9 cellular contexts compared by ENCODE assay signal in genomic region chr22:50307891-50308596, GRCh38. TPM values are rescaled to one million over a fixed set of nuclear protein-coding genes. Genes with fewer than 3 reads are reported as not detected.
DNase-seq lines count a peak whose midpoint lies in the region; ATAC-seq and TF ChIP-seq lines count a peak whose summit lies in the region.
"Had no signal": no experiment of that assay in that cellular context is flagged by ENCODE, and none has a peak within 500 bp of the region (broad histone marks: within the 10 kb centered on the region; RNA-seq: fewer than 3 reads in every experiment).

No MANE protein-coding gene starts in this region.

- ATAC-seq in T-cell (replicated peaks in 1 of 4) (no peak), gastrocnemius medialis (no peak), GM18907 (IDR thresholded peaks at IDR 0.05; ENCODE audit: unreplicated experiment) (no peak), WTC11 (no peak), HG02798 (IDR thresholded peaks at IDR 0.05; ENCODE audit: poor library complexity, unreplicated experiment) (no peak)

- peak overlapping the region; percentile 67 for H3K4me3 Mint-ChIP-seq in Calu3 (ENCODE audit: low read depth, unreplicated experiment)
- H3K4me3 Mint-ChIP-seq in T-cell, result peak overlapping the region; percentile 43 to 58 (median 47)
- no peak overlapping the region for H3K4me3 Mint-ChIP-seq in WTC11

- CTCF ChIA-PET in Calu3 (lab: Charles Lee), result interaction anchor here (0.6 kb wide), 1 partner anchor 54 kb away, joined by 3 read pairs; no protein-coding TSS in a partner anchor
- CTCF ChIA-PET in T-cell (lab: Charles Lee), result no interaction called here
- CTCF ChIA-PET in WTC11 (lab: Charles Lee), result interaction anchor here (0.6 to 2.1 kb wide), 7 partner anchors 8 to 218 kb away, joined by 3 to 9 read pairs (median 5); partner anchors contain the start of gene SCO2

- H3K27ac ChIP-seq in left ventricle myocardium inferior (replicated peaks), result peak overlapping the region; percentile 91
- peak overlapping the region; percentile 55 to 69 (median 66) for H3K27ac ChIP-seq in gastrocnemius medialis

- no peak for DNase-seq in Calu3
- no peak for DNase-seq in T-cell
- no peak for DNase-seq in left ventricle myocardium inferior
- DNase-seq in gastrocnemius medialis, result no peak
- DNase-seq in NCI-H345 treated with DMSO at 0.1 percent for 48 hours (lab: John Stamatoyannopoulos, UW; ENCODE audit: unreplicated experiment), result no peak
- DNase-seq in WTC11 (ENCODE audit: low spot score), result no peak
- DNase-seq: activated effector memory CD4-positive, alpha-beta T cell treated with anti-CD3 and anti-CD28 coated beads, Interleukin-2, amount 50 U/mL, for 16 hours had no signal

- H3K9me3 Mint-ChIP-seq in Calu3 (ENCODE audit: low read depth, unreplicated experiment) (no peaks in the 10 kb centered on the region), T-cell (no peaks in the 10 kb centered on the region), WTC11 (no peaks in the 10 kb centered on the region)

- peak overlapping the region; percentile 24 for H3K27ac Mint-ChIP-seq in Calu3 (ENCODE audit: unreplicated experiment)
- H3K27ac Mint-ChIP-seq in T-cell, result no peak overlapping the region
- no peak overlapping the region for H3K27ac Mint-ChIP-seq in WTC11

- H3K9me3 ChIP-seq in left ventricle myocardium inferior (replicated peaks) (no peaks in the 10 kb centered on the region), gastrocnemius medialis (no peaks in the 10 kb centered on the region)

- intact Hi-C loops in Calu3 (cut with micrococcal nuclease; ENCODE audit: unreplicated experiment), result no loop called here
- intact Hi-C loops in left ventricle myocardium inferior (cut with micrococcal nuclease), result no loop called here
- intact Hi-C loops in gastrocnemius medialis (cut with DNase I; ENCODE audit: low total_unique reads), result loop anchor here (2.0 kb wide), 1 partner anchor 19 kb away; the partner anchor contains the start of gene DENND6B

- TF ChIP-seq POLR2A in gastrocnemius medialis (IDR thresholded peaks at IDR 0.05), result no peak

- H3K4me1 ChIP-seq in left ventricle myocardium inferior (peaks cover 64% of the 10 kb centered on the region), gastrocnemius medialis (peaks cover 9 to 34% of the 10 kb centered on the region in 2 donors)

- peak overlapping the region; percentile 43 for H3K4me3 ChIP-seq in left ventricle myocardium inferior
- H3K4me3 ChIP-seq in gastrocnemius medialis, result no peak overlapping the region

- TF ChIP-seq CTCF in Calu3 (IDR thresholded peaks at IDR 0.05; ENCODE audit: unreplicated experiment) (no peak), left ventricle myocardium inferior (IDR thresholded peaks at IDR 0.05; ENCODE audit: borderline replicate concordance) (no peak), gastrocnemius medialis (IDR thresholded peaks at IDR 0.05 in 4 of 5, conservative IDR thresholded peaks at IDR 0.05 in 1 of 5) (no peak), WTC11 (IDR thresholded peaks at IDR 0.05) (no peak)

- H3K27me3 ChIP-seq in left ventricle myocardium inferior (ENCODE audit: low read depth), result no peaks in the 10 kb centered on the region
- H3K27me3 ChIP-seq in gastrocnemius medialis, result peaks cover 0 to 5% (median 4%) of the 10 kb centered on the region in 3 donors

- no TSS peak for BruUV-seq in Calu3 (replicated peaks; lab: Mats Ljungman, UMichigan)

- H3K4me1 Mint-ChIP-seq in Calu3 (ENCODE audit: low read depth, unreplicated experiment) (peaks cover 31% of the 10 kb centered on the region), T-cell (peaks cover 0 to 10% (median 6%) of the 10 kb centered on the region in 3 donors), WTC11 (peaks cover 29% of the 10 kb centered on the region)

- no peaks in the 10 kb centered on the region for H3K27me3 Mint-ChIP-seq in Calu3 (ENCODE audit: unreplicated experiment)
- H3K27me3 Mint-ChIP-seq in T-cell, result peaks cover 5 to 16% of the 10 kb centered on the region in 2 donors
- peaks cover 6% of the 10 kb centered on the region; the same call in 1 of the 2 replicates for H3K27me3 Mint-ChIP-seq in WTC11 (ENCODE audit: low read depth)

- POLR2A ChIA-PET in T-cell (lab: Charles Lee), result no interaction called here
- POLR2A ChIA-PET in WTC11 (lab: Charles Lee), result interaction anchor here (1.0 to 2.2 kb wide), 4 partner anchors 14 to 386 kb away, joined by 3 to 10 read pairs (median 4); no protein-coding TSS in a partner anchor

- H3K36me3 Mint-ChIP-seq in Calu3 (ENCODE audit: insufficient read depth, unreplicated experiment) (peaks cover 61% of the 10 kb centered on the region), T-cell (no peaks in the 10 kb centered on the region), WTC11 (no peaks in the 10 kb centered on the region)

- in situ Hi-C loops in gastrocnemius medialis (cut with MboI; ENCODE audit: low sequenced_read_pairs in 4 of 4), result no loop called here

- no peaks in the 10 kb centered on the region for H3K36me3 ChIP-seq in left ventricle myocardium inferior
- H3K36me3 ChIP-seq in gastrocnemius medialis, result no peaks in the 10 kb centered on the region

TF ChIP-seq in WTC11, 78 proteins besides CTCF, POLR2A, EP300 and RAD21:
- TF ChIP-seq ZNF219 (CRISPR knock-in tag; IDR thresholded peaks at IDR 0.05; ENCODE audit: borderline replicate concordance), result no peak

RNA-seq across cellular contexts. Expression of gene PLXNB2, which starts 0.6 kb away (rescaled TPM):
- total RNA-seq in Calu3 (2022) (298 and 337 TPM in 2 replicates), T-cell (10 to 100 TPM in 1 of 5 donors, 1 to 10 TPM in 4; 4.3 to 11.8 (median 6.5) TPM), left ventricle myocardium inferior (50.2 TPM), gastrocnemius medialis (10 to 100 TPM in 1 of 4 donors, 1 to 10 TPM in 3; 8.0 to 11.8 (median 9.0) TPM), WTC11 (2021) (110 to 113 TPM (median 111 TPM) in 3 replicates)

RNA-seq across cellular contexts. Expression of gene DENND6B, which starts 18.8 kb away (rescaled TPM):
- total RNA-seq in Calu3 (2022) (13.2 and 19.0 TPM in 2 replicates), T-cell (1 to 10 TPM; 2.1 to 5.0 (median 3.5) TPM), left ventricle myocardium inferior (1.2 TPM), gastrocnemius medialis (under 1 TPM in 3 of 4 donors, not detected in 1; 0.55 to 0.84 (median 0.68) TPM), WTC11 (2021) (2.3 to 2.7 TPM (median 2.5 TPM) in 3 replicates)

RNA-seq across cellular contexts. Expression of gene PPP6R2, which starts 35.1 kb away (rescaled TPM):
- 47.1 and 50.0 TPM in 2 replicates for total RNA-seq in Calu3 (2022)
- 100 to 1,000 TPM in 1 of 5 donors, 10 to 100 TPM in 4; 71.2 to 105 (median 96.8) TPM for total RNA-seq in T-cell
- 38.6 TPM for total RNA-seq in left ventricle myocardium inferior
- 10 to 100 TPM; 55.7 to 96.2 (median 74.1) TPM for total RNA-seq in gastrocnemius medialis
- 41.5 to 47.8 TPM (median 46.7 TPM) in 3 replicates for total RNA-seq in WTC11 (2021)

RNA-seq across cellular contexts. Expression of gene MAPK11, which starts 37.9 kb away (rescaled TPM):
- total RNA-seq in Calu3 (2022) (14.3 and 23.7 TPM in 2 replicates), T-cell (1 to 10 TPM; 3.5 to 8.9 (median 5.6) TPM), left ventricle myocardium inferior (7.8 TPM), gastrocnemius medialis (1 to 10 TPM; 1.8 to 4.2 (median 3.4) TPM), WTC11 (2021) (1.4 to 2.3 TPM (median 1.9 TPM) in 3 replicates)

RNA-seq across cellular contexts. Expression of gene MAPK12, which starts 46.6 kb away (rescaled TPM):
- 21.1 and 27.5 TPM in 2 replicates for total RNA-seq in Calu3 (2022)
- total RNA-seq in T-cell, result 1 to 10 TPM; 1.7 to 3.1 (median 2.9) TPM
- total RNA-seq in left ventricle myocardium inferior, result 17.2 TPM
- 100 to 1,000 TPM; 126 to 290 (median 219) TPM for total RNA-seq in gastrocnemius medialis
- 26.9 to 31.0 TPM (median 28.8 TPM) in 3 replicates for total RNA-seq in WTC11 (2021)

Comparison
In these comparisons a context has a peak if more than half of its experiments do, and no peak if none do; other contexts are left out.
1. CTCF ChIA-PET loops: an anchor here in Calu3 (0.6 kb wide) and WTC11 (0.6 to 2.1 kb wide); none called in T-cell.